Comparison of ENCODE assay signal across 17 cellular contexts in genomic region chr17:28879886-28880571, GRCh38. TPM values are rescaled to one million over a fixed set of nuclear protein-coding genes. Genes with fewer than 3 reads are reported as not detected.
DNase-seq lines count a peak whose midpoint lies in the region; ATAC-seq and TF ChIP-seq lines count a peak whose summit lies in the region.
"Had no signal": no experiment of that assay in that cellular context is flagged by ENCODE, and none has a peak within 500 bp of the region (broad histone marks: within the 10 kb centered on the region; RNA-seq: fewer than 3 reads in every experiment).

No MANE protein-coding gene starts in this region.

- intact Hi-C loops in Calu3 (cut with micrococcal nuclease; ENCODE audit: unreplicated experiment), result loop anchor here (5.0 to 10.0 kb wide), 2 partner anchors 118 to 155 kb away; partner anchors contain the start of genes NEK8 and TLCD1

- no peak for TF ChIP-seq EP300 in tibial nerve (IDR thresholded peaks at IDR 0.05)

- DNase-seq in Calu3, result no peak
- no peak for DNase-seq in T-helper 17 cell
- no peak for DNase-seq in endothelial cell (ENCODE audit: low spot score)
- no peak for DNase-seq in HEK293T (ENCODE audit: extremely low spot score)
- DNase-seq in NCI-H1930 (lab: John Stamatoyannopoulos, UW), result no peak
- no peak for DNase-seq in tibial nerve (ENCODE audit: low spot score in 2 of 2)
- DNase-seq: BE2C; CD4-positive, alpha-beta memory T cell; DMS 273 treated with DMSO at 0.1 percent for 48 hours; GM23248; MG63; NCI-H1092 treated with DMSO at 0.1 percent for 48 hours; NCI-H187; NCI-H2171; NCI-H774; SIG-M5 had no signal

- H3K4me3 ChIP-seq in tibial nerve, result no peak overlapping the region
- H3K4me3 ChIP-seq: GM23248, MG63 had no signal

- H3K9me3 Mint-ChIP-seq in Calu3 (ENCODE audit: low read depth, unreplicated experiment) (no peaks in the 10 kb centered on the region), endothelial cell (ENCODE audit: unreplicated experiment) (no peaks in the 10 kb centered on the region)

- WGBS in tibial nerve, 2 donors, result 73 to 80% methylated on average over 9 of the region's 9 CpGs

- H3K27me3 Mint-ChIP-seq in Calu3 (ENCODE audit: unreplicated experiment) (no peaks in the 10 kb centered on the region), T-helper 17 cell (no peaks in the 10 kb centered on the region), endothelial cell (ENCODE audit: unreplicated experiment) (peaks cover 6% of the 10 kb centered on the region)
- H3K27me3 Mint-ChIP-seq: CD4-positive, alpha-beta memory T cell had no signal

- H3K4me1 ChIP-seq in tibial nerve, result no peaks in the 10 kb centered on the region
- H3K4me1 ChIP-seq: BE2C had no signal

- CTCF ChIA-PET in Calu3 (lab: Charles Lee), result interaction anchor here (0.6 to 1.6 kb wide), 6 partner anchors 15 to 153 kb away, joined by 3 to 17 read pairs (median 7); partner anchors contain the start of gene TLCD1
- CTCF ChIA-PET in HEK293T (lab: Yijun Ruan, JAX), result interaction anchor here (1.8 kb wide), 1 partner anchor 117 kb away, joined by 9 read pairs; no protein-coding TSS in a partner anchor

- H3K4me1 Mint-ChIP-seq in Calu3 (ENCODE audit: low read depth, unreplicated experiment) (peaks cover 11% of the 10 kb centered on the region), T-helper 17 cell (peaks cover 9% of the 10 kb centered on the region), endothelial cell (ENCODE audit: unreplicated experiment) (peaks cover 3% of the 10 kb centered on the region)

- no peaks in the 10 kb centered on the region for H3K27me3 ChIP-seq in tibial nerve
- H3K27me3 ChIP-seq: BE2C, MG63 had no signal

- H3K27ac Mint-ChIP-seq in Calu3 (ENCODE audit: unreplicated experiment) (no peak overlapping the region), T-helper 17 cell (no peak overlapping the region), endothelial cell (ENCODE audit: unreplicated experiment) (peak overlapping the region; percentile 13)

- H3K4me3 Mint-ChIP-seq in Calu3 (ENCODE audit: low read depth, unreplicated experiment), result no peak overlapping the region
- H3K4me3 Mint-ChIP-seq in T-helper 17 cell, result peak overlapping the region; percentile 19
- H3K4me3 Mint-ChIP-seq in endothelial cell (ENCODE audit: unreplicated experiment), result no peak overlapping the region
- H3K4me3 Mint-ChIP-seq: CD4-positive, alpha-beta memory T cell had no signal

- no peak for TF ChIP-seq CTCF in 22Rv1 (IDR thresholded peaks at IDR 0.05)
- no peak for TF ChIP-seq CTCF in Calu3 (IDR thresholded peaks at IDR 0.05; ENCODE audit: unreplicated experiment)
- no peak for TF ChIP-seq CTCF in endothelial cell (IDR thresholded peaks at IDR 0.05; ENCODE audit: unreplicated experiment)
- no peak for TF ChIP-seq CTCF in tibial nerve (IDR thresholded peaks at IDR 0.05)

- POLR2A ChIA-PET in HEK293T (lab: Yijun Ruan, JAX), result interaction anchor here (1.1 kb wide), 1 partner anchor 152 kb away, joined by 5 read pairs; the partner anchor contains the start of gene NEK8

- H3K27ac ChIP-seq in 22Rv1 (0 out of 2 replicates have a peak overlapping the region, but pooled peaks have one; percentile 19), tibial nerve (no peak overlapping the region)
- H3K27ac ChIP-seq: GM23248 had no signal

- H3K36me3 Mint-ChIP-seq in Calu3 (ENCODE audit: insufficient read depth, unreplicated experiment) (peaks cover 10% of the 10 kb centered on the region), T-helper 17 cell (ENCODE audit: low read depth) (peaks cover 13% of the 10 kb centered on the region), endothelial cell (ENCODE audit: low read depth, unreplicated experiment) (peaks cover 42% of the 10 kb centered on the region)

- no peak for ATAC-seq in T-helper 17 cell

- H3K9me3 ChIP-seq in T-helper 17 cell (ENCODE audit: control insufficient read depth, low read length, poor library complexity, severe bottlenecking) (no peaks in the 10 kb centered on the region), tibial nerve (no peaks in the 10 kb centered on the region)
- H3K9me3 ChIP-seq: BE2C, MG63 had no signal

- H3K36me3 ChIP-seq in tibial nerve, result peaks cover 11 to 77% (median 43%) of the 10 kb centered on the region in 3 donors
- H3K36me3 ChIP-seq: BE2C had no signal

- TF ChIP-seq POLR2A in tibial nerve (IDR thresholded peaks at IDR 0.05), result no peak

- BruUV-seq in Calu3 (replicated peaks; lab: Mats Ljungman, UMichigan), result TSS peak; percentile 47

TF ChIP-seq in HEK293T, 16 proteins besides CTCF, POLR2A, EP300 and RAD21:
- TF ChIP-seq L3MBTL2 (conservative IDR thresholded peaks at IDR 0.05), result no peak
- TF ChIP-seq ZNF384 (IDR thresholded peaks at IDR 0.05), result no peak
- no peak for TF ChIP-seq BHLHE40 (IDR thresholded peaks at IDR 0.05; ENCODE audit: borderline replicate concordance)
- TF ChIP-seq LEF1 (IDR thresholded peaks at IDR 0.05; ENCODE audit: borderline replicate concordance), result no peak
- TF ChIP-seq FOXM1 (IDR thresholded peaks at IDR 0.05; ENCODE audit: borderline replicate concordance), result no peak
- no peak for TF ChIP-seq HDGF (IDR thresholded peaks at IDR 0.05; ENCODE audit: borderline replicate concordance)
- TF ChIP-seq CTBP1 (IDR thresholded peaks at IDR 0.05; ENCODE audit: borderline replicate concordance), result no peak
- TF ChIP-seq TARDBP (IDR thresholded peaks at IDR 0.05), result no peak
- TF ChIP-seq FOXA1 (IDR thresholded peaks at IDR 0.05), result no peak
- no peak for TF ChIP-seq ARNT (IDR thresholded peaks at IDR 0.05)
- no peak for TF ChIP-seq NFRKB (IDR thresholded peaks at IDR 0.05)
- TF ChIP-seq SP1 (IDR thresholded peaks at IDR 0.05), result no peak
- TF ChIP-seq SUZ12 (IDR thresholded peaks at IDR 0.05), result no peak
- no peak for TF ChIP-seq ELF4 (IDR thresholded peaks at IDR 0.05)
- no peak for TF ChIP-seq PKNOX1 (IDR thresholded peaks at IDR 0.05)

RNA-seq across cellular contexts. Expression of gene FLOT2, which starts 17.5 kb away (rescaled TPM):
- total RNA-seq in Calu3 (2022) (152 and 155 TPM in 2 replicates), T-helper 17 cell (100 to 1,000 TPM; 132 to 147 TPM), endothelial cell (ENCODE audit: unreplicated experiment) (156 TPM), tibial nerve (10 to 100 TPM; 54.8 to 84.9 (median 65.2) TPM)

RNA-seq across cellular contexts. Expression of gene DHRS13, which starts 22.9 kb away (rescaled TPM):
- 19.2 and 23.2 TPM in 2 replicates for total RNA-seq in Calu3 (2022)
- total RNA-seq in T-helper 17 cell, result 10 to 100 TPM; 21.0 TPM
- total RNA-seq in endothelial cell (ENCODE audit: unreplicated experiment), result 8.2 TPM
- total RNA-seq in tibial nerve, result 10 to 100 TPM in 1 of 4 donors, 1 to 10 TPM in 3; 2.4 to 21.9 (median 8.8) TPM

RNA-seq across cellular contexts. Expression of gene ERAL1, which starts 25.2 kb away (rescaled TPM):
- total RNA-seq in Calu3 (2022), result 47.2 and 48.4 TPM in 2 replicates
- 10 to 100 TPM; 19.0 to 20.5 TPM for total RNA-seq in T-helper 17 cell
- total RNA-seq in endothelial cell (ENCODE audit: unreplicated experiment), result 61.1 TPM
- total RNA-seq in tibial nerve, result 10 to 100 TPM; 26.4 to 52.8 (median 36.2) TPM

RNA-seq across cellular contexts. Expression of gene FAM222B, which starts 37.4 kb away (rescaled TPM):
- total RNA-seq in Calu3 (2022) (37.7 and 42.1 TPM in 2 replicates), T-helper 17 cell (10 to 100 TPM; 18.3 to 22.6 TPM), endothelial cell (ENCODE audit: unreplicated experiment) (69.9 TPM), tibial nerve (10 to 100 TPM in 2 of 4 donors, 1 to 10 TPM in 2; 6.1 to 17.1 (median 11.4) TPM)
